In the genomic region with DNA sequence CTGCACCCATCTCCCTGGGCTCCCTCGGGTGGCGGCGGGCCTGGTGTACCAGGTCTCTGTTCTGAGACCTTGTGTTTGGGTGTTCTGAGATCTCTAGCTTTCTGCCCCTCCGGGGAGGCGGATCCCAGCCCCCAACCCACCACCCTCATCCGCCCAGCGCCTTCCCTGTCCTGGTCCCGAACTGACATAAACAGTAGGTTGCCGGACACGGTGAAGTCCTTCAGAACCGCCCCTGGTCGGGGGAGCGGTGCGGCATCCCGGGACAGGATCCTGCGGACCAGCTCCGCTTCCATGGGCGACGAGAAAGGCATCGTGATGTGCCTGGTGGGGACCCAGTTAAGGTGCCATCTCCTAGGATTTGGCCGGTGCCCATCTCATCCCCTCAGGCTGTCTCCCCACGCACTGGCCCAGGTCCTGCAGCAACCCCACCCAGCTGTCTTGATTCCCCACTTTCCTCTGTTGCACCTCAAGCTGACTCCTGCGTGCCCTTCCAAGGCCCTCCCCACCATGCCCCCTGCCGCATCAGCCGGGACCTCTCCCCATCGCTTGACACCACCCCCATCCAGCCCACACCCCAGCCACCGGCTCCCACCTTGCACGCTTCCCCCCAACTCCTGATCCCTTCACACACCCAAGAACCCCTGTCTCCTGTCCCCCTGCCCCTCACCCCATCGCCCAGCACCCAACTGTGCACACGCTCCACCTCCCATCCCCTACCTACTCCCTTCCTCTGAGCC, we compare ENCODE assay signal across 20 cellular contexts. TPM values are rescaled to one million over a fixed set of nuclear protein-coding genes. Genes with fewer than 3 reads are reported as not detected.
DNase-seq lines count a peak whose midpoint lies in the region; ATAC-seq and TF ChIP-seq lines count a peak whose summit lies in the region.
"Had no signal": no experiment of that assay in that cellular context is flagged by ENCODE, and none has a peak within 500 bp of the region (broad histone marks: within the 10 kb centered on the region; RNA-seq: fewer than 3 reads in every experiment).

No MANE protein-coding gene starts in this region.

- peak overlapping the region; percentile 59 for H3K27ac ChIP-seq in 22Rv1
- H3K27ac ChIP-seq in coronary artery: no peak overlapping the region
- no peak overlapping the region for H3K27ac ChIP-seq in osteoblast (ENCODE audit: low read depth, low read length)
- no peak overlapping the region for H3K27ac ChIP-seq in MM.1S (ENCODE audit: low read length)
- H3K27ac ChIP-seq: BLaER1 had no signal

- no peaks in the 10 kb centered on the region for H3K9me2 ChIP-seq in MM.1S (replicated peaks; ENCODE audit: insufficient read depth, low read length)

- no peak overlapping the region for H3K27ac Mint-ChIP-seq in naive thymus-derived CD8-positive, alpha-beta T cell
- H3K27ac Mint-ChIP-seq in activated T-cell treated with anti-CD3 and anti-CD28 coated beads, Interleukin-2, amount 50 U/mL, for 72 hours: no peak overlapping the region
- H3K27ac Mint-ChIP-seq: CD14-positive monocyte; CD4-positive, alpha-beta memory T cell had no signal

- no peaks in the 10 kb centered on the region for H4K20me1 ChIP-seq in osteoblast (ENCODE audit: insufficient read depth, low read length)
- H4K20me1 ChIP-seq in MM.1S (ENCODE audit: insufficient read depth, low read length): no peaks in the 10 kb centered on the region
- H4K20me1 ChIP-seq: BLaER1 had no signal

- ATAC-seq in naive thymus-derived CD8-positive, alpha-beta T cell: no peak
- no peak for ATAC-seq in activated T-cell treated with anti-CD3 and anti-CD28 coated beads, Interleukin-2, amount 50 U/mL, for 72 hours (replicated peaks in 1 of 2)
- ATAC-seq: HepG2 had no signal

- H2AFZ ChIP-seq in osteoblast (ENCODE audit: low read length): no peak overlapping the region
- no peak overlapping the region for H2AFZ ChIP-seq in MM.1S (ENCODE audit: low read length)

- H3K27me3 Mint-ChIP-seq in naive thymus-derived CD8-positive, alpha-beta T cell: no peaks in the 10 kb centered on the region
- no peaks in the 10 kb centered on the region for H3K27me3 Mint-ChIP-seq in activated T-cell treated with anti-CD3 and anti-CD28 coated beads, Interleukin-2, amount 50 U/mL, for 72 hours (ENCODE audit: low read depth)
- H3K27me3 Mint-ChIP-seq: CD4-positive, alpha-beta memory T cell had no signal

- POLR2A ChIA-PET in naive thymus-derived CD8-positive, alpha-beta T cell (lab: Charles Lee): no interaction called here

- no peaks in the 10 kb centered on the region for H3F3A ChIP-seq in MM.1S (ENCODE audit: insufficient read depth, low read length)

- no peaks in the 10 kb centered on the region for H3K4me1 Mint-ChIP-seq in naive thymus-derived CD8-positive, alpha-beta T cell
- no peaks in the 10 kb centered on the region for H3K4me1 Mint-ChIP-seq in activated T-cell treated with anti-CD3 and anti-CD28 coated beads, Interleukin-2, amount 50 U/mL, for 72 hours (ENCODE audit: low read depth)
- H3K4me1 Mint-ChIP-seq: CD4-positive, alpha-beta memory T cell had no signal

- H3K4me1 ChIP-seq in osteoblast (ENCODE audit: insufficient read depth, low read length): no peaks in the 10 kb centered on the region
- no peaks in the 10 kb centered on the region for H3K4me1 ChIP-seq in MM.1S (ENCODE audit: low read length)
- H3K4me1 ChIP-seq: HAP-1 had no signal

- H3K4me2 ChIP-seq in osteoblast (ENCODE audit: insufficient read depth, low read length) (no peak overlapping the region), MM.1S (ENCODE audit: low read depth, low read length) (no peak overlapping the region)
- H3K4me2 ChIP-seq: BLaER1 had no signal

- no peaks in the 10 kb centered on the region for H3K9me3 Mint-ChIP-seq in naive thymus-derived CD8-positive, alpha-beta T cell
- no peaks in the 10 kb centered on the region for H3K9me3 Mint-ChIP-seq in activated T-cell treated with anti-CD3 and anti-CD28 coated beads, Interleukin-2, amount 50 U/mL, for 72 hours
- H3K9me3 Mint-ChIP-seq: CD4-positive, alpha-beta memory T cell had no signal

- H3K36me3 Mint-ChIP-seq in naive thymus-derived CD8-positive, alpha-beta T cell: no peaks in the 10 kb centered on the region
- H3K36me3 Mint-ChIP-seq in activated T-cell treated with anti-CD3 and anti-CD28 coated beads, Interleukin-2, amount 50 U/mL, for 72 hours (ENCODE audit: insufficient read depth in 2 of 2): no peaks in the 10 kb centered on the region
- H3K36me3 Mint-ChIP-seq: CD14-positive monocyte; CD4-positive, alpha-beta memory T cell had no signal

- H3K36me3 ChIP-seq in osteoblast (ENCODE audit: insufficient read depth, low read length) (no peaks in the 10 kb centered on the region), MM.1S (replicated peaks; ENCODE audit: insufficient read depth, low read length) (no peaks in the 10 kb centered on the region)
- H3K36me3 ChIP-seq: BLaER1, HAP-1 had no signal

- H3K4me3 Mint-ChIP-seq in naive thymus-derived CD8-positive, alpha-beta T cell: no peak overlapping the region
- no peak overlapping the region for H3K4me3 Mint-ChIP-seq in activated T-cell treated with anti-CD3 and anti-CD28 coated beads, Interleukin-2, amount 50 U/mL, for 72 hours
- H3K4me3 Mint-ChIP-seq: CD14-positive monocyte; CD4-positive, alpha-beta memory T cell had no signal

- in situ Hi-C loops in GM13977 (cut with MboI; ENCODE audit: low pct_unique_long_range_greater_than_20kb, low sequenced_read_pairs, unreplicated experiment): no loop called here

- peak; percentile 21 for DNase-seq in GM13977 (ENCODE audit: low spot score)
- peak; percentile 61 for DNase-seq in coronary artery (ENCODE audit: low spot score)
- DNase-seq in osteoblast (ENCODE audit: insufficient read length, low spot score, missing footprints): peak; percentile 77
- DNase-seq in naive thymus-derived CD8-positive, alpha-beta T cell: no peak
- no peak for DNase-seq in MM.1S
- no peak for DNase-seq in retina
- DNase-seq in activated T-cell treated with anti-CD3 and anti-CD28 coated beads, Interleukin-2, amount 50 U/mL, for 72 hours: no peak
- DNase-seq: CD4-positive, alpha-beta memory T cell; DMS153; DMS79; GDM1 had no signal

- H3K9ac ChIP-seq in MM.1S (ENCODE audit: low read length): no peak overlapping the region
- H3K9ac ChIP-seq: BLaER1 had no signal

- H3K27me3 ChIP-seq in osteoblast (ENCODE audit: insufficient read depth, low read length) (no peaks in the 10 kb centered on the region), MM.1S (replicated peaks; ENCODE audit: insufficient read depth, low read length) (0 out of 2 replicates have a peak, but pooled peaks cover 3% of the 10 kb centered on the region)

- TF ChIP-seq CTCF in 22Rv1 (IDR thresholded peaks at IDR 0.05): no peak
- TF ChIP-seq CTCF in GM13977 (IDR thresholded peaks at IDR 0.05; ENCODE audit: extremely low read depth, insufficient read depth, missing control alignments): no peak
- no peak for TF ChIP-seq CTCF in coronary artery (IDR thresholded peaks at IDR 0.05)
- TF ChIP-seq CTCF in osteoblast (IDR thresholded peaks at IDR 0.05; ENCODE audit: extremely low read depth, low read depth, low read length): no peak
- TF ChIP-seq CTCF in MM.1S (IDR thresholded peaks at IDR 0.05; ENCODE audit: low read length): no peak

- H3K4me3 ChIP-seq in coronary artery (no peak overlapping the region), osteoblast (ENCODE audit: insufficient read depth, low read length) (no peak overlapping the region), MM.1S (ENCODE audit: low read length) (no peak overlapping the region)
- H3K4me3 ChIP-seq: BLaER1, HAP-1 had no signal

- H3K79me2 ChIP-seq in osteoblast (ENCODE audit: insufficient read depth, low read length) (no peaks in the 10 kb centered on the region), MM.1S (ENCODE audit: low read length) (no peaks in the 10 kb centered on the region)

- H3K9me3 ChIP-seq in osteoblast (ENCODE audit: low read depth, low read length) (no peaks in the 10 kb centered on the region), MM.1S (replicated peaks; ENCODE audit: insufficient read depth, low read length) (no peaks in the 10 kb centered on the region)
- H3K9me3 ChIP-seq: HAP-1 had no signal

RNA-seq across cellular contexts. Expression of a gene that starts 0.9 kb away (rescaled TPM):
- total RNA-seq in osteoblast: 0.88 and 13.8 TPM in 2 replicates
- total RNA-seq in naive thymus-derived CD8-positive, alpha-beta T cell: 10 to 100 TPM; 12.0 to 13.4 TPM
- not detected for polyA plus RNA-seq in naive thymus-derived CD8-positive, alpha-beta T cell
- total RNA-seq in activated T-cell treated with anti-CD3 and anti-CD28 coated beads, Interleukin-2, amount 50 U/mL, for 72 hours: not detected
- total RNA-seq: A673; CD4-positive, alpha-beta memory T cell; H1; HepG2 had no signal
- polyA plus RNA-seq: AG04450; CD14-positive monocyte; CD4-positive, alpha-beta memory T cell; H1; HepG2 had no signal

RNA-seq across cellular contexts. Expression of a gene that starts 33.4 kb away (rescaled TPM):
- total RNA-seq in osteoblast: not detected in 2 replicates
- total RNA-seq in naive thymus-derived CD8-positive, alpha-beta T cell: not detected
- not detected for polyA plus RNA-seq in naive thymus-derived CD8-positive, alpha-beta T cell
- not detected for total RNA-seq in activated T-cell treated with anti-CD3 and anti-CD28 coated beads, Interleukin-2, amount 50 U/mL, for 72 hours
- total RNA-seq: A673; CD4-positive, alpha-beta memory T cell; Daoy; H1; HepG2 had no signal
- polyA plus RNA-seq: AG04450; CD14-positive monocyte; CD4-positive, alpha-beta memory T cell; H1; HepG2 had no signal

Comparison
In these comparisons a context has a peak if more than half of its experiments do, and no peak if none do; other contexts are left out.
1. DNase-seq: peak in GM13977 (single experiment), coronary artery (single experiment) and osteoblast (single experiment); none in naive thymus-derived CD8-positive, alpha-beta T cell (0 of 10), MM.1S (single experiment), retina (single experiment) and activated T-cell treated with anti-CD3 and anti-CD28 coated beads, Interleukin-2, amount 50 U/mL, for 72 hours (0 of 2).